Comparison of ENCODE assay signal across 25 cellular contexts in the genomic region with DNA sequence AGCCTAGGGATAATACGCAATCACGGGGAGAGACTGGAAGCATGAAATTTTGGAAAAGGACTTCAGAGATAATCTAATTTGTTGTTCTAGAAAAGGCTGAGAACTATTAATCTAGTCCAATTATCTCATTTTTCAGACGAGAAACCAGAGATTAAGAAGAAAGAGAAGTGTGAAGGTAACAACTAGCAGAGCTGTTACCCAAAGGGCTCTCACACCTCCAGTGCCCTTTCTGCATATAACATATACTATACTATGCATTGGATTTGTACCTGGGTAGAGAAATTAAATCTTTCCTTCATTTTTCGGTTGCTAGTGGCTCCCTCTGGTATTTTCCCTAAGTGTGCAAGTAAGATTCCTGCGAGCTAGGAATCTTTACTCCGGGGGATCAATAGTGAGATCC.
"Had no signal": no experiment of that assay in that cellular context is flagged by ENCODE, and none has a peak within 500 bp of the region (broad histone marks: within the 10 kb centered on the region; RNA-seq: fewer than 3 reads in every experiment).

No MANE protein-coding gene starts in this region.

- H3K27me3 Mint-ChIP-seq: IgD-negative memory B cell had no signal

- H3K9me3 ChIP-seq: SJSA1 had no signal

- H3K9ac ChIP-seq: KMS-11 had no signal

- H3K27ac ChIP-seq: HL-60, KMS-11, SJSA1, SK-N-MC had no signal

- DNase-seq: Kasumi-1, MV-4-11, NCI-H1048, NCI-H1105, NCI-H1417, NCI-H1436 treated with DMSO at 0.1 percent for 48 hours, NCI-H1694, NCI-H187 treated with DMSO at 0.1 percent for 48 hours, NCI-H2029 treated with DMSO at 0.1 percent for 48 hours, NCI-H2171 treated with DMSO at 0.1 percent for 48 hours, NCI-H345, NCI-H446 treated with DMSO at 0.1 percent for 48 hours, NCI-H510A treated with DMSO at 0.1 percent for 48 hours, NCI-H526, Right ventricle myocardium superior, RPMI8226, SIG-M5 had no signal

- ATAC-seq: K562 had no signal

- H3K9me3 Mint-ChIP-seq: IgD-negative memory B cell had no signal

- H3K4me3 ChIP-seq: K562, SJSA1, SK-N-MC had no signal

- H3K27ac Mint-ChIP-seq: IgD-negative memory B cell had no signal

- FAIRE-seq: HTR-8/SVneo, K562, RCC 7860 had no signal

- H3K4me1 ChIP-seq: SJSA1 had no signal

- H3K27me3 ChIP-seq: SJSA1 had no signal

- H3K4me2 ChIP-seq: KMS-11 had no signal

- H3K4me1 Mint-ChIP-seq: IgD-negative memory B cell had no signal

- H3K4me3 Mint-ChIP-seq: IgD-negative memory B cell had no signal
